Comparison of ENCODE assay signal across 27 cellular contexts in genomic region chr12:15818418-15818817, GRCh38.
"Had no signal": no experiment of that assay in that cellular context is flagged by ENCODE, and none has a peak within 500 bp of the region (broad histone marks: within the 10 kb centered on the region; RNA-seq: fewer than 3 reads in every experiment).

No MANE protein-coding gene starts in this region.

- H3K27me3 ChIP-seq: right atrium auricular region, right lobe of liver, stomach, testis, thyroid gland, transverse colon, upper lobe of left lung had no signal

- H3K27ac Mint-ChIP-seq: immature natural killer cell; naive thymus-derived CD4-positive, alpha-beta T cell; nephron; progenitor cell of endocrine pancreas; stimulated activated naive B cell treated with anti-CD40 and anti-IgM and Interleukin-4, amounts not matched to agents 10 μg/mL and 1 μg/mL and 100 μg/mL, for 72 hours had no signal

- H3K27me3 Mint-ChIP-seq: progenitor cell of endocrine pancreas had no signal

- H3K36me3 Mint-ChIP-seq: immature natural killer cell; naive thymus-derived CD4-positive, alpha-beta T cell had no signal

- FAIRE-seq: islet of Langerhans had no signal

- H3K4me3 Mint-ChIP-seq: immature natural killer cell; naive thymus-derived CD4-positive, alpha-beta T cell; nephron; neural crest cell; stimulated activated naive B cell treated with anti-CD40 and anti-IgM and Interleukin-4, amounts not matched to agents 10 μg/mL and 1 μg/mL and 100 μg/mL, for 72 hours had no signal

- H3K9me3 Mint-ChIP-seq: nephron had no signal

- H3K4me3 ChIP-seq: left ventricle myocardium inferior, lung, mucosa of descending colon, right atrium auricular region, right lobe of liver, smooth muscle cell, stomach, testis, thyroid gland, transverse colon, upper lobe of left lung had no signal

- H3K4me1 ChIP-seq: left ventricle myocardium inferior, right atrium auricular region, testis, thyroid gland, upper lobe of left lung had no signal

- H3K4me1 Mint-ChIP-seq: immature natural killer cell; nephron; stimulated activated naive B cell treated with anti-CD40 and anti-IgM and Interleukin-4, amounts not matched to agents 10 μg/mL and 1 μg/mL and 100 μg/mL, for 72 hours had no signal

- H3K9me3 ChIP-seq: mucosa of descending colon, right lobe of liver, testis, thyroid gland, upper lobe of left lung had no signal

- ATAC-seq: mucosa of descending colon; naive thymus-derived CD4-positive, alpha-beta T cell; right lobe of liver; stimulated activated naive B cell treated with anti-CD40 and anti-IgM and Interleukin-4, amounts not matched to agents 10 μg/mL and 1 μg/mL and 100 μg/mL, for 72 hours; stimulated activated naive CD8-positive, alpha-beta T cell treated with anti-CD3 and anti-CD28 coated beads, Interleukin-15, Interleukin-2, amounts not matched to agents 100 U/mL and 50 U/mL, for 24 hours had no signal

- H3K27ac ChIP-seq: left ventricle myocardium inferior, right atrium auricular region, right lobe of liver, stomach, testis, thyroid gland, transverse colon, upper lobe of left lung had no signal

- DNase-seq: head of caudate nucleus; hippocampal formation; immature natural killer cell; kidney; left ventricle myocardium inferior; mesendoderm; midbrain; mucosa of descending colon; naive thymus-derived CD4-positive, alpha-beta T cell; nucleus accumbens; right lobe of liver; stimulated activated CD4-positive, alpha-beta T cell treated with anti-CD3 and anti-CD28 coated beads, Interleukin-1b, Interleukin-23, amount 100 ng/mL, for 48 hours; stimulated activated CD4-positive, alpha-beta T cell treated with anti-CD3 and anti-CD28 coated beads, Interleukin-2, amount 100 ng/mL, for 48 hours; stimulated activated naive B cell treated with anti-CD40 and anti-IgM and Interleukin-4, amounts not matched to agents 10 μg/mL and 1 μg/mL and 100 μg/mL, for 72 hours; stimulated activated naive CD8-positive, alpha-beta T cell treated with anti-CD3 and anti-CD28 coated beads, Interleukin-15, Interleukin-2, amounts not matched to agents 100 U/mL and 50 U/mL, for 24 hours; stomach; testis; thyroid gland; transverse colon; upper lobe of left lung had no signal

- H3K36me3 ChIP-seq: left ventricle myocardium inferior, right atrium auricular region, right lobe of liver, stomach, thyroid gland, transverse colon, upper lobe of left lung had no signal
